In the genomic region with DNA sequence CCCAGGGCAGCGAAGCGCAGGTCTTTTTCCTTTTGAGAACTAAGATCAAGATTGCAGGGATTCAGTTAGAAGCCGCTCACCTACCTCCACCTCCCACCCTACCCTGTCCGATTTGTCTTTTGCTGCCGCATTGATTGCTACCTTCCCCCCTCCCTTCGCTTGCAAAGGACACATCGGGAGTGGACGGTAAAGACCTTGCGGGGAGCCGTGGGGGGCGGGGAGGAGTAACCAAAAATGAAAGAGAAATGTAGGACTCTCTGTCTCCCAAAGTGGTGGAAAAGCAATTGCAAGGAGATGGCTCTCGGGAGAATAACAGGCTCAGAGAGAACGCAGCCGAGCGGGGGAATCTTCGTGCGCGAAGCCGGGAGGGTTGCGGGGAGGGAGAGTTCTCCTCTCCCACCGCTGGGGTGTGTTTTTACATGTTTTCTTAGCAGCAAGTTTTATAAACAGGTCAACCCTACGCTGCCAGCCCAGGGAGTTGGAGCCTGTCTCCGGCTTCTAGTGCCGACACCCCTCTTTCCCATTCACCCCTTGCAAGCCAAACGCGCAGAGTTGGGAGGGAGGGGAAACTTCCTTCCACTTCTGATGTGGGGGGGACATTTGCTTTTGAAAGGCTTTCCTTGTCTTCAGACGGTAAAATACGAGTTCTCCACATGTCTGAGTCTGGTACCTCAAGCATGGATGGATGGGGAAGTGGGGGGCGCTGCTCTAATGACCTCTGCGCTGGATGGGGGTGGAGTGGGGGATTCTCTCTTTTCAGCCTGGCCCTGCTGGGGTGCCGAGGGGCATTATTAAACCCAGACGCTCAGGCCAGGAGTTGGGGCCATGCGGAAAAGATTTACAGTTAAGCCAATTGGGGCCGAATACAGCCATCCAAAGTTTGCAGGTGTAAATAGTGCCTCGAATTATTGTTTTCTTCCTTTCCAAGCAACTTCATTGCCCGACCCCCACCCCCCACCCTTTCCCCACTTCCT, we compare ENCODE assay signal across 10 cellular contexts. TPM values are rescaled to one million over a fixed set of nuclear protein-coding genes. Genes with fewer than 3 reads are reported as not detected.
DNase-seq lines count a peak whose midpoint lies in the region; ATAC-seq and TF ChIP-seq lines count a peak whose summit lies in the region.
"Had no signal": no experiment of that assay in that cellular context is flagged by ENCODE, and none has a peak within 500 bp of the region (broad histone marks: within the 10 kb centered on the region; RNA-seq: fewer than 3 reads in every experiment).

No MANE protein-coding gene starts in this region.

- TF ChIP-seq CTCF in Caco-2 (IDR thresholded peaks at IDR 0.05; ENCODE audit: insufficient read depth in 1 of 2, low read depth in 1 of 2, low read length in 1 of 2, severe bottlenecking in 1 of 2, unreplicated experiment in 1 of 2) = no peak
- TF ChIP-seq CTCF in WTC11 (IDR thresholded peaks at IDR 0.05) = no peak
- peak in 1 of 4 experiments; percentile 64 for TF ChIP-seq CTCF in prostate gland (IDR thresholded peaks at IDR 0.05)

- DNase-seq in Caco-2 (no peak), WTC11 (ENCODE audit: low spot score) (no peak), left ventricle myocardium superior (no peak), prostate gland (ENCODE audit: low spot score) (peak; percentile 80), NCI-H1105 treated with DMSO at 0.1 percent for 48 hours (lab: John Stamatoyannopoulos, UW) (no peak), superior temporal gyrus (ENCODE audit: extremely low spot score) (no peak)
- DNase-seq in activated CD8-positive, alpha-beta memory T cell treated with anti-CD3 and anti-CD28 coated beads for 24 hours = no peak
- DNase-seq: body of pancreas, NCI-H82 had no signal

- peaks cover 24% of the 10 kb centered on the region for H3K4me1 Mint-ChIP-seq in Caco-2 (ENCODE audit: low read depth, unreplicated experiment)
- H3K4me1 Mint-ChIP-seq in WTC11 = peaks cover 70% of the 10 kb centered on the region

- BruUV-seq in Caco-2 (replicated peaks; lab: Mats Ljungman, UMichigan) = no TSS peak

- H3K27me3 ChIP-seq in Caco-2 (replicated peaks; ENCODE audit: control insufficient read depth, insufficient read depth, low read length) = no peaks in the 10 kb centered on the region
- H3K27me3 ChIP-seq in prostate gland (replicated peaks; ENCODE audit: insufficient read depth) = no peaks in the 10 kb centered on the region

- CTCF ChIA-PET in Caco-2 (lab: Charles Lee) (no interaction called here), WTC11 (lab: Charles Lee) (interaction anchor here (0.6 to 1.2 kb wide), 3 partner anchors 10 to 1325 kb away, joined by 3 to 4 read pairs (median 4); no protein-coding TSS in a partner anchor)

- H3K27ac Mint-ChIP-seq in Caco-2 (ENCODE audit: unreplicated experiment) (no peak overlapping the region), WTC11 (no peak overlapping the region)

- peaks cover 4% of the 10 kb centered on the region for H3K4me1 ChIP-seq in Caco-2
- H3K4me1 ChIP-seq in prostate gland (replicated peaks) = peaks cover 20% of the 10 kb centered on the region

- POLR2A ChIA-PET in Caco-2 (lab: Charles Lee) (no interaction called here), WTC11 (lab: Charles Lee) (interaction anchor here (0.6 kb wide), 1 partner anchor 54 kb away, joined by 4 read pairs; no protein-coding TSS in a partner anchor)

- peak; percentile 47 for TF ChIP-seq POLR2A in prostate gland (IDR thresholded peaks at IDR 0.05)

- H3K27me3 Mint-ChIP-seq in Caco-2 (ENCODE audit: insufficient read depth, unreplicated experiment) (no peaks in the 10 kb centered on the region), WTC11 (ENCODE audit: low read depth) (peaks cover 100% of the 10 kb centered on the region)

- H3K4me3 Mint-ChIP-seq in Caco-2 (ENCODE audit: unreplicated experiment) (peak overlapping the region; percentile 45), WTC11 (peak overlapping the region; percentile 61)

- H3K4me3 ChIP-seq in Caco-2 (ENCODE audit: low read depth, low read length) (peak overlapping the region; percentile 37), prostate gland (peak overlapping the region; percentile 45 to 47)
- H3K4me3 ChIP-seq: body of pancreas had no signal

- peak overlapping the region; percentile 88 to 98 for H3K27ac ChIP-seq in prostate gland
- H3K27ac ChIP-seq: body of pancreas had no signal

- intact Hi-C loops in Caco-2 (cut with micrococcal nuclease; ENCODE audit: unreplicated experiment) = no loop called here
- intact Hi-C loops in left ventricle myocardium superior (cut with micrococcal nuclease) = no loop called here
- intact Hi-C loops in prostate gland (cut with DNase I) = loop anchor here (2.0 to 10.0 kb wide), 2 partner anchors 54 to 622 kb away; no protein-coding TSS in a partner anchor

- WGBS in prostate gland = 2% methylated on average over 36 of the region's 36 CpGs

- peak; percentile 13 for ATAC-seq in WTC11
- peak; percentile 26 for ATAC-seq in left ventricle myocardium superior
- ATAC-seq in HG02763 (IDR thresholded peaks at IDR 0.05; ENCODE audit: unreplicated experiment) = no peak
- ATAC-seq: body of pancreas had no signal

- H3K36me3 ChIP-seq in Caco-2 (ENCODE audit: control insufficient read depth, insufficient read depth, low read length) = no peaks in the 10 kb centered on the region
- H3K36me3 ChIP-seq in prostate gland = no peaks in the 10 kb centered on the region

- H3K36me3 Mint-ChIP-seq in Caco-2 (ENCODE audit: insufficient read depth, unreplicated experiment) = no peaks in the 10 kb centered on the region
- no peaks in the 10 kb centered on the region for H3K36me3 Mint-ChIP-seq in WTC11

- H3K9me3 ChIP-seq in Caco-2 = no peaks in the 10 kb centered on the region
- no peaks in the 10 kb centered on the region for H3K9me3 ChIP-seq in prostate gland
- H3K9me3 ChIP-seq: body of pancreas had no signal

- H3K9me3 Mint-ChIP-seq in Caco-2 (ENCODE audit: unreplicated experiment) (no peaks in the 10 kb centered on the region), WTC11 (no peaks in the 10 kb centered on the region)

TF ChIP-seq in WTC11, 78 proteins besides CTCF, POLR2A, EP300 and RAD21 (continues in another document):
- TF ChIP-seq ATF1 (CRISPR knock-in tag; IDR thresholded peaks at IDR 0.05) (no peak), ZSCAN18 (CRISPR knock-in tag; IDR thresholded peaks at IDR 0.05) (no peak), FOXK1 (CRISPR knock-in tag; IDR thresholded peaks at IDR 0.05) (no peak), CREM (CRISPR knock-in tag; IDR thresholded peaks at IDR 0.05) (no peak), ZNF423 (CRISPR knock-in tag; IDR thresholded peaks at IDR 0.05) (no peak), IRF1 (CRISPR knock-in tag; IDR thresholded peaks at IDR 0.05) (no peak)
- TF ChIP-seq, protein P1, sequence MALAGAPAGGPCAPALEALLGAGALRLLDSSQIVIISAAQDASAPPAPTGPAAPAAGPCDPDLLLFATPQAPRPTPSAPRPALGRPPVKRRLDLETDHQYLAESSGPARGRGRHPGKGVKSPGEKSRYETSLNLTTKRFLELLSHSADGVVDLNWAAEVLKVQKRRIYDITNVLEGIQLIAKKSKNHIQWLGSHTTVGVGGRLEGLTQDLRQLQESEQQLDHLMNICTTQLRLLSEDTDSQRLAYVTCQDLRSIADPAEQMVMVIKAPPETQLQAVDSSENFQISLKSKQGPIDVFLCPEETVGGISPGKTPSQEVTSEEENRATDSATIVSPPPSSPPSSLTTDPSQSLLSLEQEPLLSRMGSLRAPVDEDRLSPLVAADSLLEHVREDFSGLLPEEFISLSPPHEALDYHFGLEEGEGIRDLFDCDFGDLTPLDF (CRISPR knock-in tag; IDR thresholded peaks at IDR 0.05) = no peak
- TF ChIP-seq, protein P2, sequence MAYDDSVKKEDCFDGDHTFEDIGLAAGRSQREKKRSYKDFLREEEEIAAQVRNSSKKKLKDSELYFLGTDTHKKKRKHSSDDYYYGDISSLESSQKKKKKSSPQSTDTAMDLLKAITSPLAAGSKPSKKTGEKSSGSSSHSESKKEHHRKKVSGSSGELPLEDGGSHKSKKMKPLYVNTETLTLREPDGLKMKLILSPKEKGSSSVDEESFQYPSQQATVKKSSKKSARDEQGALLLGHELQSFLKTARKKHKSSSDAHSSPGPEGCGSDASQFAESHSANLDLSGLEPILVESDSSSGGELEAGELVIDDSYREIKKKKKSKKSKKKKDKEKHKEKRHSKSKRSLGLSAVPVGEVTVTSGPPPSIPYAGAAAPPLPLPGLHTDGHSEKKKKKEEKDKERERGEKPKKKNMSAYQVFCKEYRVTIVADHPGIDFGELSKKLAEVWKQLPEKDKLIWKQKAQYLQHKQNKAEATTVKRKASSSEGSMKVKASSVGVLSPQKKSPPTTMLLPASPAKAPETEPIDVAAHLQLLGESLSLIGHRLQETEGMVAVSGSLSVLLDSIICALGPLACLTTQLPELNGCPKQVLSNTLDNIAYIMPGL (CRISPR knock-in tag; IDR thresholded peaks at IDR 0.05) = no peak
- TF ChIP-seq, protein P3, sequence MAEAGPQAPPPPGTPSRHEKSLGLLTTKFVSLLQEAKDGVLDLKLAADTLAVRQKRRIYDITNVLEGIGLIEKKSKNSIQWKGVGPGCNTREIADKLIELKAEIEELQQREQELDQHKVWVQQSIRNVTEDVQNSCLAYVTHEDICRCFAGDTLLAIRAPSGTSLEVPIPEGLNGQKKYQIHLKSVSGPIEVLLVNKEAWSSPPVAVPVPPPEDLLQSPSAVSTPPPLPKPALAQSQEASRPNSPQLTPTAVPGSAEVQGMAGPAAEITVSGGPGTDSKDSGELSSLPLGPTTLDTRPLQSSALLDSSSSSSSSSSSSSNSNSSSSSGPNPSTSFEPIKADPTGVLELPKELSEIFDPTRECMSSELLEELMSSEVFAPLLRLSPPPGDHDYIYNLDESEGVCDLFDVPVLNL (CRISPR knock-in tag; IDR thresholded peaks at IDR 0.05; ENCODE audit: borderline replicate concordance, low read depth) = no peak

RNA-seq across cellular contexts. Expression of gene TBX3, which starts 8.9 kb away (rescaled TPM):
- total RNA-seq in Caco-2 (2022) = 47.2 and 54.0 TPM in 2 replicates
- total RNA-seq in WTC11 (2021) = 0.89 to 2.2 TPM (median 0.92 TPM) in 3 replicates
- 16.3 TPM for total RNA-seq in left ventricle myocardium superior
- 100 to 1,000 TPM; 155 to 259 TPM for total RNA-seq in prostate gland
